In genomic region chr9:112487008-112487798, GRCh38 we compare ENCODE assay signal across 8 cellular contexts. TPM values are rescaled to one million over a fixed set of nuclear protein-coding genes. Genes with fewer than 3 reads are reported as not detected.
DNase-seq lines count a peak whose midpoint lies in the region; ATAC-seq and TF ChIP-seq lines count a peak whose summit lies in the region.

No MANE protein-coding gene starts in this region.

- DNase-seq in CD8-positive, alpha-beta memory T cell = peak; percentile 15 to 70 (median 38)
- DNase-seq in Peyer's patch (peak; percentile 64 to 78 (median 78)), foreskin fibroblast (peak; percentile 21 to 70), nucleus accumbens (lab: John Stamatoyannopoulos, UW) (peak in 45 of 56 donors; percentile 12 to 80 (median 49)), thoracic aorta (ENCODE audit: low spot score) (no peak)
- DNase-seq in activated T-helper 9 cell treated with anti-CD3 and anti-CD28 coated beads, Interleukin-2, amount 50 U/mL, for 16 hours (ENCODE audit: low read depth) = peak; percentile 24

- TF ChIP-seq CTCF in Peyer's patch (IDR thresholded peaks at IDR 0.05) (no peak), foreskin fibroblast (IDR thresholded peaks at IDR 0.05; ENCODE audit: low read depth, low read length) (no peak), thoracic aorta (IDR thresholded peaks at IDR 0.05) (no peak)

- peaks cover 13% of the 10 kb centered on the region for H3K4me1 ChIP-seq in CD8-positive, alpha-beta memory T cell (ENCODE audit: insufficient read depth, low read length)
- H3K4me1 ChIP-seq in Peyer's patch (peaks cover 0 to 13% (median 0%) of the 10 kb centered on the region in 4 donors), thoracic aorta (ENCODE audit: control insufficient read depth in 1 of 2, low read depth in 2 of 2) (peaks cover 0 to 7% of the 10 kb centered on the region in 2 donors)

- peak overlapping the region; percentile 88 to 98 (median 95) for H3K4me3 Mint-ChIP-seq in CD8-positive, alpha-beta memory T cell

- H3K36me3 Mint-ChIP-seq in CD8-positive, alpha-beta memory T cell = peaks cover 0 to 9% (median 0%) of the 10 kb centered on the region in 3 donors

- peak overlapping the region; percentile 55 for H3K27ac ChIP-seq in CD8-positive, alpha-beta memory T cell (ENCODE audit: low read depth, low read length)
- peak overlapping the region; percentile 70 to 84 (median 80) for H3K27ac ChIP-seq in Peyer's patch
- H3K27ac ChIP-seq in thoracic aorta = peak overlapping the region; percentile 71 to 86

- POLR2A ChIA-PET in CD8-positive, alpha-beta memory T cell (lab: Charles Lee) = interaction anchor here (1.0 to 1.9 kb wide), 3 partner anchors 107 to 856 kb away, joined by 3 to 16 read pairs (median 6); partner anchors contain the start of genes DNAJC25 and HSDL2

- TF ChIP-seq POLR2A in Peyer's patch (IDR thresholded peaks at IDR 0.05) = no peak

- peak overlapping the region; percentile 59 to 92 (median 88) for H3K27ac Mint-ChIP-seq in CD8-positive, alpha-beta memory T cell

- peaks cover 20 to 38% (median 28%) of the 10 kb centered on the region in 3 donors for H3K4me1 Mint-ChIP-seq in CD8-positive, alpha-beta memory T cell

- no peaks in the 10 kb centered on the region for H3K27me3 ChIP-seq in CD8-positive, alpha-beta memory T cell (ENCODE audit: insufficient read depth, low read length, poor library complexity, severe bottlenecking)
- H3K27me3 ChIP-seq in Peyer's patch = no peaks in the 10 kb centered on the region
- no peaks in the 10 kb centered on the region for H3K27me3 ChIP-seq in thoracic aorta (replicated peaks; ENCODE audit: insufficient read depth)

- H3K9me3 Mint-ChIP-seq in CD8-positive, alpha-beta memory T cell = no peaks in the 10 kb centered on the region

- ATAC-seq in GM19438 (IDR thresholded peaks at IDR 0.05; ENCODE audit: low read depth, unreplicated experiment) (peak; percentile 35), HG03521 (IDR thresholded peaks at IDR 0.05; ENCODE audit: unreplicated experiment) (peak; percentile 44), thoracic aorta (ENCODE audit: insufficient number of reproducible peaks, low FRiP score, low read depth) (peak; percentile 17)

- no peaks in the 10 kb centered on the region for H3K27me3 Mint-ChIP-seq in CD8-positive, alpha-beta memory T cell

- no peaks in the 10 kb centered on the region for H3K9me3 ChIP-seq in CD8-positive, alpha-beta memory T cell (ENCODE audit: low read length)
- no peaks in the 10 kb centered on the region for H3K9me3 ChIP-seq in Peyer's patch
- H3K9me3 ChIP-seq in thoracic aorta = no peaks in the 10 kb centered on the region

- peak overlapping the region; percentile 60 for H3K4me3 ChIP-seq in CD8-positive, alpha-beta memory T cell (ENCODE audit: low read length)
- H3K4me3 ChIP-seq in Peyer's patch (peak overlapping the region; percentile 87 to 95 (median 92)), foreskin fibroblast (ENCODE audit: low read depth in 1 of 2, low read length in 2 of 2) (peak overlapping the region; percentile 64 to 77), thoracic aorta (peak overlapping the region; percentile 95)

- H3K36me3 ChIP-seq in CD8-positive, alpha-beta memory T cell (ENCODE audit: insufficient read depth, low read length) = no peaks in the 10 kb centered on the region
- H3K36me3 ChIP-seq in Peyer's patch (no peaks in the 10 kb centered on the region), thoracic aorta (no peaks in the 10 kb centered on the region)

- CTCF ChIA-PET in CD8-positive, alpha-beta memory T cell (lab: Charles Lee) = interaction anchor here (1.4 kb wide), 1 partner anchor 108 kb away, joined by 6 read pairs; the partner anchor contains the start of gene HSDL2

RNA-seq across cellular contexts. Expression of gene KIAA1958, which starts 0.6 kb away (rescaled TPM):
- 1 to 10 TPM; 6.4 to 6.7 TPM for total RNA-seq in CD8-positive, alpha-beta memory T cell
- 2.4 TPM for polyA plus RNA-seq in CD8-positive, alpha-beta memory T cell
- total RNA-seq in Peyer's patch (10 to 100 TPM; 13.1 to 17.2 (median 16.7) TPM), thoracic aorta (1 to 10 TPM; 5.8 to 6.0 TPM)
